ENCODE assay signal across 9 cellular contexts in genomic region chr3:134312873-134313838, GRCh38.
A peak's percentile ranks its signal among the peaks of the same experiment; 100 is the strongest.
DNase-seq lines count a peak whose midpoint lies in the region; ATAC-seq, FAIRE-seq and TF ChIP-seq lines count a peak whose summit lies in the region.
"Had no signal": no experiment of that assay in that cellular context is flagged by ENCODE, and none has a peak within 500 bp of the region (broad histone marks: within the 10 kb centered on the region; RNA-seq: fewer than 3 reads in every experiment).

No MANE protein-coding gene starts in this region.

- H3K36me3 ChIP-seq in CD8-positive, alpha-beta memory T cell (ENCODE audit: insufficient read depth, low read length), result no peaks in the 10 kb centered on the region
- H3K36me3 ChIP-seq in RWPE2 (ENCODE audit: low read depth), result no peaks in the 10 kb centered on the region

- H3K27me3 ChIP-seq in CD8-positive, alpha-beta memory T cell (ENCODE audit: insufficient read depth, low read length, poor library complexity, severe bottlenecking), result peaks cover 10% of the 10 kb centered on the region
- no peaks in the 10 kb centered on the region for H3K27me3 ChIP-seq in RWPE2 (ENCODE audit: insufficient read depth, poor library complexity, severe bottlenecking)

- peaks cover 3 to 9% (median 4%) of the 10 kb centered on the region in 3 donors for H3K4me1 Mint-ChIP-seq in CD8-positive, alpha-beta memory T cell
- H3K4me1 Mint-ChIP-seq in nephron progenitor cell, result peaks cover 68% of the 10 kb centered on the region
- peaks cover 1% of the 10 kb centered on the region for H3K4me1 Mint-ChIP-seq in T-helper 2 cell treated with Interferon-gamma antibody and Interleukin-4, amounts not matched to agents 5 μg/mL and 100 μg/mL, for 36 hours (ENCODE audit: low read depth)

- ATAC-seq in RWPE2 (ENCODE audit: low read depth), result peak; percentile 60

- peaks cover 38 to 48% of the 10 kb centered on the region in 2 donors for H3K27me3 Mint-ChIP-seq in CD8-positive, alpha-beta memory T cell
- H3K27me3 Mint-ChIP-seq in nephron progenitor cell (ENCODE audit: low read depth, poor library complexity), result peaks cover 31% of the 10 kb centered on the region
- H3K27me3 Mint-ChIP-seq in T-helper 2 cell treated with Interferon-gamma antibody and Interleukin-4, amounts not matched to agents 5 μg/mL and 100 μg/mL, for 36 hours (ENCODE audit: low read depth), result peaks cover 50% of the 10 kb centered on the region

- H3K27ac ChIP-seq in CD8-positive, alpha-beta memory T cell (ENCODE audit: low read depth, low read length), result no peak overlapping the region
- H3K27ac ChIP-seq in RWPE2 (ENCODE audit: poor library complexity, severe bottlenecking), result peak overlapping the region; percentile 80

- no peaks in the 10 kb centered on the region for H3K9me3 Mint-ChIP-seq in CD8-positive, alpha-beta memory T cell
- no peaks in the 10 kb centered on the region for H3K9me3 Mint-ChIP-seq in nephron progenitor cell
- no peaks in the 10 kb centered on the region for H3K9me3 Mint-ChIP-seq in T-helper 2 cell treated with Interferon-gamma antibody and Interleukin-4, amounts not matched to agents 5 μg/mL and 100 μg/mL, for 36 hours

- POLR2A ChIA-PET in CD8-positive, alpha-beta memory T cell (lab: Charles Lee), result no interaction called here

- CTCF ChIA-PET in CD8-positive, alpha-beta memory T cell (lab: Charles Lee), result interaction anchor here (1.3 kb wide), 1 partner anchor 161 kb away, joined by 3 read pairs; no protein-coding TSS in a partner anchor

- H3K9me3 ChIP-seq in CD8-positive, alpha-beta memory T cell (ENCODE audit: low read length), result no peaks in the 10 kb centered on the region
- no peaks in the 10 kb centered on the region for H3K9me3 ChIP-seq in RWPE2 (ENCODE audit: severe bottlenecking)

- no peaks in the 10 kb centered on the region for H3K36me3 Mint-ChIP-seq in CD8-positive, alpha-beta memory T cell
- no peaks in the 10 kb centered on the region for H3K36me3 Mint-ChIP-seq in nephron progenitor cell (ENCODE audit: low read depth)
- H3K36me3 Mint-ChIP-seq in T-helper 2 cell treated with Interferon-gamma antibody and Interleukin-4, amounts not matched to agents 5 μg/mL and 100 μg/mL, for 36 hours (ENCODE audit: low read depth), result no peaks in the 10 kb centered on the region

- no peak for FAIRE-seq in GM12891 (lab: Jason Lieb, UNC)
- FAIRE-seq: endometrium had no signal

- DNase-seq in CD8-positive, alpha-beta memory T cell, result no peak
- DNase-seq in RWPE2 (ENCODE audit: low spot score), result no peak
- DNase-seq in fibroblast of pulmonary artery (ENCODE audit: low read depth), result peak; percentile 87
- peak; percentile 80 for DNase-seq in nephron progenitor cell
- no peak for DNase-seq in GM12891 (ENCODE audit: insufficient read length, low spot score)
- DNase-seq in KG1 (lab: John Stamatoyannopoulos, UW), result no peak
- DNase-seq in LoVo (ENCODE audit: low spot score), result no peak
- no peak for DNase-seq in T-helper 2 cell treated with Interferon-gamma antibody and Interleukin-4, amounts not matched to agents 5 μg/mL and 100 μg/mL, for 36 hours (ENCODE audit: low spot score)

- no peak overlapping the region for H3K4me3 ChIP-seq in CD8-positive, alpha-beta memory T cell (ENCODE audit: low read length)
- H3K4me3 ChIP-seq in RWPE2 (ENCODE audit: severe bottlenecking), result peak overlapping the region; percentile 27
- H3K4me3 ChIP-seq in fibroblast of pulmonary artery (replicated peaks; ENCODE audit: low read depth, low read length), result peak overlapping the region; percentile 52

- peak overlapping the region in 6 of 7 donors; percentile 15 to 76 (median 58) for H3K4me3 Mint-ChIP-seq in CD8-positive, alpha-beta memory T cell
- H3K4me3 Mint-ChIP-seq in nephron progenitor cell, result peak overlapping the region; percentile 63
- H3K4me3 Mint-ChIP-seq in T-helper 2 cell treated with Interferon-gamma antibody and Interleukin-4, amounts not matched to agents 5 μg/mL and 100 μg/mL, for 36 hours, result no peak overlapping the region

- H3K27ac Mint-ChIP-seq in CD8-positive, alpha-beta memory T cell, result peak overlapping the region in 1 of 8 donors; percentile 70
- H3K27ac Mint-ChIP-seq in nephron progenitor cell, result no peak overlapping the region
- no peak overlapping the region for H3K27ac Mint-ChIP-seq in T-helper 2 cell treated with Interferon-gamma antibody and Interleukin-4, amounts not matched to agents 5 μg/mL and 100 μg/mL, for 36 hours

- TF ChIP-seq POLR2A in GM12891 (IDR thresholded peaks at IDR 0.05; ENCODE audit: low read depth, low read length), result no peak

- no peaks in the 10 kb centered on the region for H3K4me1 ChIP-seq in CD8-positive, alpha-beta memory T cell (ENCODE audit: insufficient read depth, low read length)
- H3K4me1 ChIP-seq in RWPE2 (ENCODE audit: insufficient read depth, poor library complexity, severe bottlenecking), result peaks cover 45% of the 10 kb centered on the region

- TF ChIP-seq CTCF in RWPE2 (IDR thresholded peaks at IDR 0.05; ENCODE audit: poor library complexity, severe bottlenecking) (peak; percentile 57), fibroblast of pulmonary artery (IDR thresholded peaks at IDR 0.05; ENCODE audit: low read length, missing control alignments) (peak; percentile 24), nephron progenitor cell (IDR thresholded peaks at IDR 0.05) (peak; percentile 23)

TF ChIP-seq in GM12891, 5 proteins besides CTCF, POLR2A, EP300 and RAD21:
- TF ChIP-seq POU2F2 (IDR thresholded peaks at IDR 0.05; ENCODE audit: low read depth, low read length) (no peak), TAF1 (IDR thresholded peaks at IDR 0.05; ENCODE audit: low read depth, low read length) (no peak), PAX5 (IDR thresholded peaks at IDR 0.05; ENCODE audit: insufficient read depth, low read length, severe bottlenecking) (no peak), POLR2AphosphoS5 (IDR thresholded peaks at IDR 0.05; ENCODE audit: low read depth, low read length) (no peak), SPI1 (IDR thresholded peaks at IDR 0.05; ENCODE audit: low read depth, low read length) (no peak)

Comparison
In these comparisons a context has a peak if more than half of its experiments do, and no peak if none do; other contexts are left out.
1. DNase-seq: peak in fibroblast of pulmonary artery (single experiment) and nephron progenitor cell (single experiment); none in CD8-positive, alpha-beta memory T cell (0 of 5), RWPE2 (single experiment), GM12891 (single experiment), KG1 (single experiment), LoVo (single experiment) and T-helper 2 cell treated with Interferon-gamma antibody and Interleukin-4, amounts not matched to agents 5 μg/mL and 100 μg/mL, for 36 hours (single experiment).
2. Peak in every context shown above with its lines, with median percentiles within 50 percentile points of each other: CTCF ChIP-seq.